Comparison of ENCODE assay signal across 9 cellular contexts in genomic region chrX:2767631-2768455, GRCh38. TPM values are rescaled to one million over a fixed set of nuclear protein-coding genes. Genes with fewer than 3 reads are reported as not detected.
DNase-seq lines count a peak whose midpoint lies in the region; ATAC-seq and TF ChIP-seq lines count a peak whose summit lies in the region.
"Had no signal": no experiment of that assay in that cellular context is flagged by ENCODE, and none has a peak within 500 bp of the region (broad histone marks: within the 10 kb centered on the region; RNA-seq: fewer than 3 reads in every experiment).

No MANE protein-coding gene starts in this region.

- H3K9me2 ChIP-seq in HCT116 (ENCODE audit: insufficient read depth), result no peaks in the 10 kb centered on the region

- H3K4me1 ChIP-seq in HCT116 (ENCODE audit: control insufficient read depth in 1 of 2, insufficient read depth in 2 of 2, low read length in 2 of 2) (peaks cover 0 to 9% of the 10 kb centered on the region in 2 experiments; a peak in 1 of 4 replicates), right atrium auricular region (no peaks in the 10 kb centered on the region), subcutaneous abdominal adipose tissue (ENCODE audit: control insufficient read depth in 5 of 5, insufficient read depth in 5 of 5, low read length in 5 of 5) (peaks cover 2 to 15% (median 8%) of the 10 kb centered on the region in 5 donors)

- no peaks in the 10 kb centered on the region for H4K20me1 ChIP-seq in HCT116 (ENCODE audit: insufficient read depth)

- no peak overlapping the region for H2AFZ ChIP-seq in HCT116 (ENCODE audit: low read depth, low read length, poor library complexity, severe bottlenecking)

- no peak overlapping the region for H3K4me3 ChIP-seq in HCT116 (replicated peaks in 1 of 2; ENCODE audit: low read depth in 1 of 2, low read length in 2 of 2)
- H3K4me3 ChIP-seq in right atrium auricular region, result no peak overlapping the region
- peak overlapping the region in 1 of 5 donors; percentile 10 for H3K4me3 ChIP-seq in subcutaneous abdominal adipose tissue (ENCODE audit: low read depth in 1 of 5, low read length in 5 of 5)

- peak; percentile 86 for ATAC-seq in HCT116
- peak; percentile 60; the same call in 2 of the 3 replicates for ATAC-seq in SK-N-SH treated with all-trans-retinoic acid at 6 μM for 48 hours
- ATAC-seq in GM18907 (IDR thresholded peaks at IDR 0.05; ENCODE audit: unreplicated experiment), result no peak

- CTCF ChIA-PET in HCT116 (lab: Charles Lee), result no interaction called here

- TF ChIP-seq RAD21 in HCT116 (IDR thresholded peaks at IDR 0.05; ENCODE audit: low read depth), result no peak

- H3K36me3 ChIP-seq in HCT116 (ENCODE audit: control insufficient read depth in 1 of 2, insufficient read depth in 2 of 2, low read length in 2 of 2), result no peaks in the 10 kb centered on the region
- no peaks in the 10 kb centered on the region for H3K36me3 ChIP-seq in right atrium auricular region
- H3K36me3 ChIP-seq in subcutaneous abdominal adipose tissue (ENCODE audit: control insufficient read depth in 5 of 5, insufficient read depth in 5 of 5, low read length in 5 of 5), result no peaks in the 10 kb centered on the region

- TF ChIP-seq POLR2A in HCT116 (IDR thresholded peaks at IDR 0.05; ENCODE audit: borderline replicate concordance, extremely low read depth, insufficient read depth, insufficient read length) (no peak), erythroblast (IDR thresholded peaks at IDR 0.05; ENCODE audit: low read length) (no peak)

- no peak for TF ChIP-seq CTCF in HCT116 (IDR thresholded peaks at IDR 0.05 in 2 of 3, conservative IDR thresholded peaks at IDR 0.05 in 1 of 3; ENCODE audit: borderline replicate concordance in 1 of 3, insufficient read depth in 1 of 3, low read depth in 2 of 3, low read length in 2 of 3)
- TF ChIP-seq CTCF in right atrium auricular region (IDR thresholded peaks at IDR 0.05), result no peak

- intact Hi-C loops in HCT116 (cut with micrococcal nuclease), result no loop called here

- no peaks in the 10 kb centered on the region for H3K79me2 ChIP-seq in HCT116 (ENCODE audit: insufficient read depth, low read length)

- no peak overlapping the region for H3K27ac ChIP-seq in HCT116 (ENCODE audit: low read depth, low read length)
- no peak overlapping the region for H3K27ac ChIP-seq in right atrium auricular region
- peak overlapping the region; percentile 69 for H3K27ac ChIP-seq in subcutaneous abdominal adipose tissue (ENCODE audit: low read depth, low read length)

- H3K27me3 ChIP-seq in HCT116 (ENCODE audit: insufficient read depth, low read length) (no peaks in the 10 kb centered on the region), right atrium auricular region (no peaks in the 10 kb centered on the region), subcutaneous abdominal adipose tissue (ENCODE audit: control insufficient read depth in 5 of 5, insufficient read depth in 4 of 5, low read length in 5 of 5) (peaks cover 0 to 4% (median 3%) of the 10 kb centered on the region in 5 donors)

- no TSS peak for BruUV-seq in HCT116 (replicated peaks; lab: Mats Ljungman, UMichigan)

- H3K9me3 ChIP-seq in HCT116 (ENCODE audit: control insufficient read depth in 1 of 2, insufficient read depth in 1 of 2, low read depth in 1 of 2, low read length in 2 of 2) (no peaks in the 10 kb centered on the region), right atrium auricular region (no peaks in the 10 kb centered on the region), subcutaneous abdominal adipose tissue (ENCODE audit: control insufficient read depth in 5 of 5, low read length in 5 of 5) (no peaks in the 10 kb centered on the region)

- RAD21 ChIA-PET in HCT116 (lab: Charles Lee; ENCODE audit: low non-redundant PET in 1 of 2, low total read pairs in 2 of 2, uncharacterized antibody in 2 of 2, unreplicated experiment in 2 of 2), result no interaction called here

- H3K4me2 ChIP-seq in HCT116 (ENCODE audit: low read length), result peak overlapping the region; percentile 41

- peak; percentile 7 for DNase-seq in HCT116 (ENCODE audit: low read depth, low spot score)
- DNase-seq in right atrium auricular region (ENCODE audit: low spot score), result peak; percentile 62
- no peak for DNase-seq in stimulated activated naive CD4-positive, alpha-beta T cell (lab: John Stamatoyannopoulos, UW)
- DNase-seq in erythroblast (lab: John Stamatoyannopoulos, UW), result no peak
- no peak for DNase-seq in anterior cingulate cortex (lab: John Stamatoyannopoulos, UW)
- DNase-seq: HCEC 1CT had no signal

- POLR2A ChIA-PET in HCT116 (lab: Charles Lee), result no interaction called here

- no peak overlapping the region for H3K9ac ChIP-seq in HCT116 (ENCODE audit: low read length)
- H3K9ac ChIP-seq in subcutaneous abdominal adipose tissue (ENCODE audit: low read length in 5 of 5), result no peak overlapping the region

TF ChIP-seq in HCT116, 20 proteins besides CTCF, POLR2A, EP300 and RAD21 (continues in another document):
- TF ChIP-seq SP1 (IDR thresholded peaks at IDR 0.05; ENCODE audit: low read depth) (no peak), ELF1 (IDR thresholded peaks at IDR 0.05; ENCODE audit: borderline replicate concordance, low read depth) (no peak), EZH2phosphoT487 (IDR thresholded peaks at IDR 0.05; ENCODE audit: borderline replicate concordance) (no peak), SRF (IDR thresholded peaks at IDR 0.05; ENCODE audit: low read depth) (no peak), FOSL1 (IDR thresholded peaks at IDR 0.05; ENCODE audit: low read depth) (no peak), EZH2 (IDR thresholded peaks at IDR 0.05) (no peak), MAX (IDR thresholded peaks at IDR 0.05) (no peak), TCF7L2 (IDR thresholded peaks at IDR 0.05; ENCODE audit: borderline replicate concordance, extremely low read depth, insufficient read depth, insufficient read length) (no peak), YY1 (IDR thresholded peaks at IDR 0.05; ENCODE audit: extremely low read depth, insufficient replicate concordance, low read depth, low read length) (no peak), CBX3 (IDR thresholded peaks at IDR 0.05; ENCODE audit: low read depth) (no peak)

TF ChIP-seq in SK-N-SH treated with all-trans-retinoic acid at 6 μM for 48 hours, 23 proteins besides CTCF, POLR2A, EP300 and RAD21:
- TF ChIP-seq CSRNP3 (CRISPR knock-in tag; IDR thresholded peaks at IDR 0.05) (no peak), PPARA (CRISPR knock-in tag; IDR thresholded peaks at IDR 0.05; ENCODE audit: borderline replicate concordance) (no peak)

RNA-seq across cellular contexts. Expression of gene XG, which starts 16.0 kb away (rescaled TPM):
- total RNA-seq in HCT116 (2021; ENCODE audit: unreplicated experiment) (not detected), right atrium auricular region (1 to 10 TPM in 1 of 2 donors, under 1 TPM in 1; 0.51 to 1.3 TPM)
- polyA plus RNA-seq in HCT116 (2012), result not detected in 2 replicates

Comparison
In these comparisons a context has a peak if more than half of its experiments do, and no peak if none do; other contexts are left out.
1. DNase-seq: peak in HCT116 (single experiment) and right atrium auricular region (single experiment); none in stimulated activated naive CD4-positive, alpha-beta T cell (0 of 6), erythroblast (0 of 2) and anterior cingulate cortex (0 of 58).